13 cellular contexts compared by ENCODE assay signal in genomic region chr15:67501836-67502461, GRCh38. TPM values are rescaled to one million over a fixed set of nuclear protein-coding genes. Genes with fewer than 3 reads are reported as not detected.
DNase-seq lines count a peak whose midpoint lies in the region; ATAC-seq, FAIRE-seq and TF ChIP-seq lines count a peak whose summit lies in the region.
"Had no signal": no experiment of that assay in that cellular context is flagged by ENCODE, and none has a peak within 500 bp of the region (broad histone marks: within the 10 kb centered on the region; RNA-seq: fewer than 3 reads in every experiment).

No MANE protein-coding gene starts in this region.

- TF ChIP-seq CTCF in GM10248 (IDR thresholded peaks at IDR 0.05; ENCODE audit: control extremely low read depth, extremely low read depth, low read depth, missing control alignments), result no peak

- FAIRE-seq in GM12891 (lab: Jason Lieb, UNC), result peak; percentile 62

- CTCF ChIA-PET in GM10248 (lab: Yijun Ruan, JAX), result interaction anchor here (1.1 to 2.3 kb wide), 9 partner anchors 12 to 709 kb away, joined by 3 to 7 read pairs (median 4); partner anchors contain the start of gene C15orf61

- no peak for TF ChIP-seq POLR2A in GM12891 (IDR thresholded peaks at IDR 0.05; ENCODE audit: low read depth, low read length)

- DNase-seq in GM12891 (ENCODE audit: insufficient read length, low spot score) (no peak), NCI-H1105 treated with DMSO at 0.1 percent for 48 hours (lab: John Stamatoyannopoulos, UW) (peak; percentile 85), astrocyte of the hippocampus (ENCODE audit: low read depth, low spot score) (peak; percentile 37), lung microvascular endothelial cell (ENCODE audit: low read depth in 2 of 2) (peak; percentile 37 to 52), GM10248 (ENCODE audit: extremely low spot score) (no peak), OCI-M1 (lab: John Stamatoyannopoulos, UW) (no peak), HPDE6-E6E7 (ENCODE audit: extremely low spot score) (no peak)
- DNase-seq: activated CD8-positive, alpha-beta memory T cell treated with anti-CD3 and anti-CD28 coated beads for 24 hours; left colon; NCI-H1048; occipital lobe had no signal

- POLR2A ChIA-PET in GM10248 (lab: Yijun Ruan, JAX), result interaction anchor here (0.8 kb wide), 1 partner anchor 17 kb away, joined by 3 read pairs; no protein-coding TSS in a partner anchor

- no peak for ATAC-seq in GM21717 (IDR thresholded peaks at IDR 0.05; ENCODE audit: unreplicated experiment)
- ATAC-seq: stimulated activated effector memory CD8-positive, alpha-beta T cell treated with anti-CD3 and anti-CD28 coated beads, Interleukin-12 subunit alpha, Interleukin-12 subunit beta, amount 100 ng/mL, for 72 hours had no signal

TF ChIP-seq in GM12891, 5 proteins besides CTCF, POLR2A, EP300 and RAD21:
- TF ChIP-seq SPI1 (IDR thresholded peaks at IDR 0.05; ENCODE audit: low read depth, low read length), result no peak
- TF ChIP-seq PAX5 (IDR thresholded peaks at IDR 0.05; ENCODE audit: insufficient read depth, low read length, severe bottlenecking), result no peak
- TF ChIP-seq POLR2AphosphoS5 (IDR thresholded peaks at IDR 0.05; ENCODE audit: low read depth, low read length), result no peak
- no peak for TF ChIP-seq TAF1 (IDR thresholded peaks at IDR 0.05; ENCODE audit: low read depth, low read length)
- 0 out of 2 replicates have a peak, but pooled peaks have one; percentile 32 for TF ChIP-seq POU2F2 (IDR thresholded peaks at IDR 0.05; ENCODE audit: low read depth, low read length)

RNA-seq across cellular contexts. Expression of gene C15orf61, which starts 19.0 kb away (rescaled TPM):
- 2.3 TPM for polyA plus RNA-seq in GM12891 (2012; ENCODE audit: low read depth, missing spikeins)
- total RNA-seq in lung microvascular endothelial cell, result 1.7 and 2.0 TPM in 2 replicates

RNA-seq across cellular contexts. Expression of gene MAP2K5, which starts 40.6 kb away (rescaled TPM):
- polyA plus RNA-seq in GM12891 (2012; ENCODE audit: low read depth, missing spikeins), result 9.3 TPM
- 2.8 and 3.1 TPM in 2 replicates for total RNA-seq in lung microvascular endothelial cell

Comparison
In these comparisons a context has a peak if more than half of its experiments do, and no peak if none do; other contexts are left out.
1. DNase-seq: peak in NCI-H1105 treated with DMSO at 0.1 percent for 48 hours (single experiment), astrocyte of the hippocampus (single experiment) and lung microvascular endothelial cell (2 of 2); none in GM12891 (single experiment), GM10248 (single experiment), OCI-M1 (single experiment) and HPDE6-E6E7 (single experiment).